18 cellular contexts compared by ENCODE assay signal in the genomic region with DNA sequence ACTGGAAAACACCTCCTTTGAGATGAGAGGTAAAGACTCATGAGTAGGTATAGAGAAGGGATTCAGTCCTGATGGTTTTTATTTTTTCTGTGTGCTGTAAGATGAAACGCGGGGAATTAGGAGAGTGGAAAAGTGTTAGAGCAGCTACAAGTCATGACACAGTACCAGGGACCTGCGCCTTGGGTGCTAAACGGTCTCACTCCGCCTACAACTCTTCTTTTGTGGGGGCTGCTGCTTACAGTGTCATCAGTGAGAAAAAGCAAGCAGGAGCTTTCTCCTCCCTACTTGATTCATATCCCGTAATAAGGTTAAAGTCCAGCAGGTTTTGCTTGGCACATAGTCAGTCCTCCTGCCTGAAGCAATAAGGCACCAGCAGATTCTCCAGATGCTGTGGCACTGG. TPM values are rescaled to one million over a fixed set of nuclear protein-coding genes. Genes with fewer than 3 reads are reported as not detected.
DNase-seq lines count a peak whose midpoint lies in the region; ATAC-seq and TF ChIP-seq lines count a peak whose summit lies in the region.
"Had no signal": no experiment of that assay in that cellular context is flagged by ENCODE, and none has a peak within 500 bp of the region (broad histone marks: within the 10 kb centered on the region; RNA-seq: fewer than 3 reads in every experiment).

No MANE protein-coding gene starts in this region.

- no peak overlapping the region for H3K4me3 Mint-ChIP-seq in activated naive CD4-positive, alpha-beta T cell treated with anti-CD3 and anti-CD28 coated beads for 36 hours
- H3K4me3 Mint-ChIP-seq in CD8-positive, alpha-beta memory T cell = no peak overlapping the region
- H3K4me3 Mint-ChIP-seq in activated naive CD8-positive, alpha-beta T cell = no peak overlapping the region
- no peak overlapping the region for H3K4me3 Mint-ChIP-seq in naive thymus-derived CD8-positive, alpha-beta T cell

- CTCF ChIA-PET in activated naive CD4-positive, alpha-beta T cell treated with anti-CD3 and anti-CD28 coated beads for 36 hours (lab: Charles Lee) = no interaction called here
- CTCF ChIA-PET in CD8-positive, alpha-beta memory T cell (lab: Charles Lee) = interaction anchor here (0.9 kb wide), 1 partner anchor 159 kb away, joined by 3 read pairs; no protein-coding TSS in a partner anchor
- CTCF ChIA-PET in RWPE1 (lab: Yijun Ruan, JAX) = interaction anchor here (0.6 kb wide), 1 partner anchor 156 kb away, joined by 4 read pairs; no protein-coding TSS in a partner anchor

- no peaks in the 10 kb centered on the region for H3K9me3 ChIP-seq in CD8-positive, alpha-beta memory T cell (ENCODE audit: low read length)

- in situ Hi-C loops in KBM-7 (cut with MboI; ENCODE audit: low pct_unique_long_range_greater_than_20kb, low sequenced_read_pairs) = no loop called here

- peaks cover 28% of the 10 kb centered on the region for H3K36me3 Mint-ChIP-seq in activated naive CD4-positive, alpha-beta T cell treated with anti-CD3 and anti-CD28 coated beads for 36 hours (ENCODE audit: low read depth)
- H3K36me3 Mint-ChIP-seq in CD8-positive, alpha-beta memory T cell = peaks cover 5 to 83% (median 46%) of the 10 kb centered on the region in 3 donors
- peaks cover 26% of the 10 kb centered on the region for H3K36me3 Mint-ChIP-seq in activated naive CD8-positive, alpha-beta T cell
- H3K36me3 Mint-ChIP-seq in naive thymus-derived CD8-positive, alpha-beta T cell = peaks cover 5 to 80% (median 17%) of the 10 kb centered on the region in 3 donors

- peaks cover 69% of the 10 kb centered on the region for H3K4me1 Mint-ChIP-seq in activated naive CD4-positive, alpha-beta T cell treated with anti-CD3 and anti-CD28 coated beads for 36 hours (ENCODE audit: low read depth)
- H3K4me1 Mint-ChIP-seq in CD8-positive, alpha-beta memory T cell = peaks cover 68 to 91% (median 91%) of the 10 kb centered on the region in 3 donors
- H3K4me1 Mint-ChIP-seq in activated naive CD8-positive, alpha-beta T cell (ENCODE audit: low read depth) = peaks cover 79% of the 10 kb centered on the region
- H3K4me1 Mint-ChIP-seq in naive thymus-derived CD8-positive, alpha-beta T cell = peaks cover 41 to 75% (median 70%) of the 10 kb centered on the region in 4 donors

- peaks cover 29% of the 10 kb centered on the region for H3K4me1 ChIP-seq in CD8-positive, alpha-beta memory T cell (ENCODE audit: insufficient read depth, low read length)

- intact Hi-C loops in activated naive CD4-positive, alpha-beta T cell treated with anti-CD3 and anti-CD28 coated beads for 36 hours (cut with micrococcal nuclease) = no loop called here

- no peak for DNase-seq in activated naive CD4-positive, alpha-beta T cell treated with anti-CD3 and anti-CD28 coated beads for 36 hours
- no peak for DNase-seq in activated naive CD4-positive, alpha-beta T cell (lab: John Stamatoyannopoulos, UW)
- DNase-seq in CD8-positive, alpha-beta memory T cell = no peak
- no peak for DNase-seq in naive thymus-derived CD8-positive, alpha-beta T cell
- no peak for DNase-seq in KBM-7
- DNase-seq in stimulated activated CD8-positive, alpha-beta memory T cell treated with anti-CD3 and anti-CD28 coated beads, Interleukin-4, amount 100 ng/mL, for 48 hours = no peak
- DNase-seq in RWPE1 (ENCODE audit: low spot score) = no peak
- DNase-seq: DMS79 treated with DMSO at 0.1 percent for 48 hours, H7, NCI-H1092 treated with DMSO at 0.1 percent for 48 hours, NCI-H226, NCI-H524 treated with DMSO at 0.1 percent for 48 hours had no signal

- H3K27me3 Mint-ChIP-seq in activated naive CD4-positive, alpha-beta T cell treated with anti-CD3 and anti-CD28 coated beads for 36 hours (ENCODE audit: low read depth) = no peaks in the 10 kb centered on the region
- H3K27me3 Mint-ChIP-seq in CD8-positive, alpha-beta memory T cell = no peaks in the 10 kb centered on the region
- no peaks in the 10 kb centered on the region for H3K27me3 Mint-ChIP-seq in activated naive CD8-positive, alpha-beta T cell
- no peaks in the 10 kb centered on the region for H3K27me3 Mint-ChIP-seq in naive thymus-derived CD8-positive, alpha-beta T cell

- ATAC-seq in naive thymus-derived CD8-positive, alpha-beta T cell = no peak
- ATAC-seq: Panc1, Right ventricle myocardium inferior had no signal

- H3K4me3 ChIP-seq in CD8-positive, alpha-beta memory T cell (ENCODE audit: low read length) = no peak overlapping the region

- H3K9me3 Mint-ChIP-seq in activated naive CD4-positive, alpha-beta T cell treated with anti-CD3 and anti-CD28 coated beads for 36 hours = no peaks in the 10 kb centered on the region
- no peaks in the 10 kb centered on the region for H3K9me3 Mint-ChIP-seq in CD8-positive, alpha-beta memory T cell
- no peaks in the 10 kb centered on the region for H3K9me3 Mint-ChIP-seq in activated naive CD8-positive, alpha-beta T cell (ENCODE audit: low read depth)
- no peaks in the 10 kb centered on the region for H3K9me3 Mint-ChIP-seq in naive thymus-derived CD8-positive, alpha-beta T cell

- H3K27ac Mint-ChIP-seq in activated naive CD4-positive, alpha-beta T cell treated with anti-CD3 and anti-CD28 coated beads for 36 hours = peak overlapping the region; percentile 37
- H3K27ac Mint-ChIP-seq in CD8-positive, alpha-beta memory T cell = peak overlapping the region; percentile 5 to 90 (median 72)
- peak overlapping the region; percentile 67 for H3K27ac Mint-ChIP-seq in activated naive CD8-positive, alpha-beta T cell
- H3K27ac Mint-ChIP-seq in naive thymus-derived CD8-positive, alpha-beta T cell = peak overlapping the region in 8 of 10 donors; percentile 11 to 82 (median 70)

- POLR2A ChIA-PET in CD8-positive, alpha-beta memory T cell (lab: Charles Lee) = no interaction called here
- POLR2A ChIA-PET in naive thymus-derived CD8-positive, alpha-beta T cell (lab: Charles Lee) = interaction anchor here (1.1 kb wide), 1 partner anchor 10 kb away, joined by 3 read pairs; no protein-coding TSS in a partner anchor
- POLR2A ChIA-PET in RWPE1 (lab: Yijun Ruan, JAX; ENCODE audit: low non-redundant PET) = no interaction called here

- TF ChIP-seq CTCF in RWPE1 (conservative IDR thresholded peaks at IDR 0.05; ENCODE audit: low read depth) = no peak

- no peak overlapping the region for H3K27ac ChIP-seq in CD8-positive, alpha-beta memory T cell (ENCODE audit: low read depth, low read length)
- H3K27ac ChIP-seq in RWPE1 = no peak overlapping the region
- H3K27ac ChIP-seq: C4-2B had no signal

- no peaks in the 10 kb centered on the region for H3K27me3 ChIP-seq in CD8-positive, alpha-beta memory T cell (ENCODE audit: insufficient read depth, low read length, poor library complexity, severe bottlenecking)

- peaks cover 24% of the 10 kb centered on the region for H3K36me3 ChIP-seq in CD8-positive, alpha-beta memory T cell (ENCODE audit: insufficient read depth, low read length)

RNA-seq across cellular contexts. Expression of a gene that starts 39.1 kb away (rescaled TPM):
- total RNA-seq in activated naive CD4-positive, alpha-beta T cell treated with anti-CD3 and anti-CD28 coated beads for 36 hours = 10 to 100 TPM; 44.2 to 44.9 TPM
- total RNA-seq in CD8-positive, alpha-beta memory T cell = 10 to 100 TPM; 64.7 to 67.9 TPM
- polyA plus RNA-seq in CD8-positive, alpha-beta memory T cell = 90.9 TPM
- 10 to 100 TPM; 83.7 to 88.5 TPM for total RNA-seq in naive thymus-derived CD8-positive, alpha-beta T cell
- polyA plus RNA-seq in naive thymus-derived CD8-positive, alpha-beta T cell = 10 to 100 TPM; 52.3 to 90.5 (median 73.4) TPM
- total RNA-seq: G401, MCF 10A had no signal
